Comparison of ENCODE assay signal across 16 cellular contexts in genomic region chr14:68441532-68441931, GRCh38.
DNase-seq lines count a peak whose midpoint lies in the region; ATAC-seq and TF ChIP-seq lines count a peak whose summit lies in the region.
"Had no signal": no experiment of that assay in that cellular context is flagged by ENCODE, and none has a peak within 500 bp of the region (broad histone marks: within the 10 kb centered on the region; RNA-seq: fewer than 3 reads in every experiment).

No MANE protein-coding gene starts in this region.

- peaks cover 38 to 51% (median 49%) of the 10 kb centered on the region in 10 experiments for H3K4me1 ChIP-seq in BLaER1 treated with 17β-estradiol and CSF1 and Interleukin-3, amounts not matched to agents 10 nM and 100 nM
- peaks cover 30 to 49% of the 10 kb centered on the region in 2 experiments for H3K4me1 ChIP-seq in HCT116 (ENCODE audit: control insufficient read depth in 1 of 2, insufficient read depth in 2 of 2, low read length in 2 of 2)

- peaks cover 4% of the 10 kb centered on the region for H3K36me3 Mint-ChIP-seq in activated CD4-positive, alpha-beta T cell treated with anti-CD3 and anti-CD28 coated beads, Interleukin-2, amount 10 ng/mL, durations not matched to agents 24 days and 14 days (ENCODE audit: low read depth)
- H3K36me3 Mint-ChIP-seq: CD8-positive, alpha-beta T cell had no signal

- POLR2A ChIA-PET in HCT116 (lab: Charles Lee): no interaction called here

- intact Hi-C loops in HCT116 (cut with micrococcal nuclease): no loop called here
- intact Hi-C loops in activated CD4-positive, alpha-beta T cell treated with anti-CD3 and anti-CD28 coated beads, Interleukin-2, amount 10 ng/mL, durations not matched to agents 24 days and 14 days (cut with micrococcal nuclease): no loop called here

- no peaks in the 10 kb centered on the region for H3K9me2 ChIP-seq in HCT116 (ENCODE audit: insufficient read depth)

- no TSS peak for BruUV-seq in HCT116 (replicated peaks; lab: Mats Ljungman, UMichigan)

- H3K79me2 ChIP-seq in HCT116 (ENCODE audit: insufficient read depth, low read length): no peaks in the 10 kb centered on the region

- no peak for DNase-seq in HCT116 (ENCODE audit: low read depth, low spot score)
- peak; percentile 44 for DNase-seq in fibroblast of peridontal ligament (ENCODE audit: extremely low read depth)
- no peak for DNase-seq in middle frontal gyrus (ENCODE audit: extremely low spot score, low spot score)
- no peak for DNase-seq in activated CD4-positive, alpha-beta T cell treated with anti-CD3 and anti-CD28 coated beads, Interleukin-2, amount 10 ng/mL, durations not matched to agents 24 days and 14 days
- no peak for DNase-seq in GM13976 (ENCODE audit: low spot score)
- DNase-seq in NCI-H1417 (lab: John Stamatoyannopoulos, UW): no peak
- DNase-seq: ACHN; AML-193; Calu3; CD8-positive, alpha-beta T cell; DMS79 treated with DMSO at 0.1 percent for 48 hours; GOT3; H7 had no signal

- in situ Hi-C loops in GM13976 (cut with MboI; ENCODE audit: low sequenced_read_pairs, unreplicated experiment): no loop called here

- TF ChIP-seq CTCF in HCT116 (IDR thresholded peaks at IDR 0.05 in 2 of 3, conservative IDR thresholded peaks at IDR 0.05 in 1 of 3; ENCODE audit: borderline replicate concordance in 1 of 3, insufficient read depth in 1 of 3, low read depth in 2 of 3, low read length in 2 of 3) (no peak), GM13976 (IDR thresholded peaks at IDR 0.05; ENCODE audit: borderline replicate concordance, control extremely low read depth, extremely low read depth, insufficient read depth, missing control alignments) (no peak)

- ATAC-seq in HCT116: no peak
- peak; percentile 44 for ATAC-seq in SK-N-SH treated with all-trans-retinoic acid at 6 μM for 48 hours
- ATAC-seq: CD8-positive, alpha-beta T cell had no signal

- no peak for TF ChIP-seq POLR2A in HCT116 (IDR thresholded peaks at IDR 0.05; ENCODE audit: borderline replicate concordance, extremely low read depth, insufficient read depth, insufficient read length)

- H3K9me3 Mint-ChIP-seq in activated CD4-positive, alpha-beta T cell treated with anti-CD3 and anti-CD28 coated beads, Interleukin-2, amount 10 ng/mL, durations not matched to agents 24 days and 14 days: peaks cover 22% of the 10 kb centered on the region
- H3K9me3 Mint-ChIP-seq: CD8-positive, alpha-beta T cell had no signal

- H3K36me3 ChIP-seq in BLaER1 treated with 17β-estradiol and CSF1 and Interleukin-3, amounts not matched to agents 10 nM and 100 nM: peaks cover 0 to 9% (median 0%) of the 10 kb centered on the region in 11 experiments; a peak in 1 of 22 replicates
- no peaks in the 10 kb centered on the region for H3K36me3 ChIP-seq in HCT116 (ENCODE audit: control insufficient read depth in 1 of 2, insufficient read depth in 2 of 2, low read length in 2 of 2)

- no peak overlapping the region for H3K4me3 Mint-ChIP-seq in activated CD4-positive, alpha-beta T cell treated with anti-CD3 and anti-CD28 coated beads, Interleukin-2, amount 10 ng/mL, durations not matched to agents 24 days and 14 days
- H3K4me3 Mint-ChIP-seq: CD8-positive, alpha-beta T cell had no signal

- H3K4me1 Mint-ChIP-seq in activated CD4-positive, alpha-beta T cell treated with anti-CD3 and anti-CD28 coated beads, Interleukin-2, amount 10 ng/mL, durations not matched to agents 24 days and 14 days: no peaks in the 10 kb centered on the region

- CTCF ChIA-PET in HCT116 (lab: Charles Lee): no interaction called here

- RAD21 ChIA-PET in HCT116 (lab: Charles Lee; ENCODE audit: low non-redundant PET in 1 of 2, low total read pairs in 2 of 2, uncharacterized antibody in 2 of 2, unreplicated experiment in 2 of 2): no interaction called here

- H3K9me3 ChIP-seq in BLaER1 treated with 17β-estradiol and CSF1 and Interleukin-3, amounts not matched to agents 10 nM and 100 nM (replicated peaks in 1 of 11): peaks cover 6 to 42% (median 35%) of the 10 kb centered on the region in 11 experiments; a peak in 21 of 22 replicates
- H3K9me3 ChIP-seq in HCT116 (ENCODE audit: control insufficient read depth in 1 of 2, insufficient read depth in 1 of 2, low read depth in 1 of 2, low read length in 2 of 2): no peaks in the 10 kb centered on the region

- no peak overlapping the region for H3K27ac Mint-ChIP-seq in activated CD4-positive, alpha-beta T cell treated with anti-CD3 and anti-CD28 coated beads, Interleukin-2, amount 10 ng/mL, durations not matched to agents 24 days and 14 days
- H3K27ac Mint-ChIP-seq: CD8-positive, alpha-beta T cell had no signal

- H3K4me3 ChIP-seq in BLaER1 treated with 17β-estradiol and CSF1 and Interleukin-3, amounts not matched to agents 10 nM and 100 nM: no peak overlapping the region
- H3K4me3 ChIP-seq in HCT116 (replicated peaks in 1 of 2; ENCODE audit: low read depth in 1 of 2, low read length in 2 of 2): no peak overlapping the region

- TF ChIP-seq RAD21 in HCT116 (IDR thresholded peaks at IDR 0.05; ENCODE audit: low read depth): no peak

- no peak overlapping the region for H2AFZ ChIP-seq in HCT116 (ENCODE audit: low read depth, low read length, poor library complexity, severe bottlenecking)

- H3K27me3 ChIP-seq in BLaER1 treated with 17β-estradiol and CSF1 and Interleukin-3, amounts not matched to agents 10 nM and 100 nM: no peaks in the 10 kb centered on the region
- H3K27me3 ChIP-seq in HCT116 (ENCODE audit: insufficient read depth, low read length): no peaks in the 10 kb centered on the region

- peak overlapping the region in 6 of 11 experiments; percentile 7 to 97 (median 38); a peak in 10 of 22 replicates for H3K4me2 ChIP-seq in BLaER1 treated with 17β-estradiol and CSF1 and Interleukin-3, amounts not matched to agents 10 nM and 100 nM
- no peak overlapping the region for H3K4me2 ChIP-seq in HCT116 (ENCODE audit: low read length)
- H3K4me2 ChIP-seq: KMS-11 had no signal

- H3K27me3 Mint-ChIP-seq in activated CD4-positive, alpha-beta T cell treated with anti-CD3 and anti-CD28 coated beads, Interleukin-2, amount 10 ng/mL, durations not matched to agents 24 days and 14 days: no peaks in the 10 kb centered on the region

- 0 out of 22 replicates have a peak overlapping the region, but pooled peaks of 2 of the 11 experiments have one; percentile 1 to 98 for H3K27ac ChIP-seq in BLaER1 treated with 17β-estradiol and CSF1 and Interleukin-3, amounts not matched to agents 10 nM and 100 nM
- peak overlapping the region; percentile 54; the same call in 1 of the 2 replicates for H3K27ac ChIP-seq in HCT116 (ENCODE audit: low read depth, low read length)
- H3K27ac ChIP-seq: KMS-11 had no signal

- no peak overlapping the region for H3K9ac ChIP-seq in BLaER1 treated with 17β-estradiol and CSF1 and Interleukin-3, amounts not matched to agents 10 nM and 100 nM
- no peak overlapping the region for H3K9ac ChIP-seq in HCT116 (ENCODE audit: low read length)
- H3K9ac ChIP-seq: KMS-11 had no signal

- no peaks in the 10 kb centered on the region for H4K20me1 ChIP-seq in BLaER1 treated with 17β-estradiol and CSF1 and Interleukin-3, amounts not matched to agents 10 nM and 100 nM
- H4K20me1 ChIP-seq in HCT116 (ENCODE audit: insufficient read depth): no peaks in the 10 kb centered on the region

TF ChIP-seq in HCT116, 20 proteins besides CTCF, POLR2A, EP300 and RAD21:
- TF ChIP-seq MAX (IDR thresholded peaks at IDR 0.05): no peak
TF ChIP-seq in HCT116: peak in this region for 0.

TF ChIP-seq in SK-N-SH treated with all-trans-retinoic acid at 6 μM for 48 hours, 23 proteins besides CTCF, POLR2A, EP300 and RAD21 (continues in another document):
- TF ChIP-seq ESRRG (CRISPR knock-in tag; IDR thresholded peaks at IDR 0.05) (no peak), BACH2 (CRISPR knock-in tag; IDR thresholded peaks at IDR 0.05; ENCODE audit: borderline replicate concordance) (no peak), ZNF8 (CRISPR knock-in tag; IDR thresholded peaks at IDR 0.05) (no peak), PPARA (CRISPR knock-in tag; IDR thresholded peaks at IDR 0.05; ENCODE audit: borderline replicate concordance) (no peak), ZC3H10 (CRISPR knock-in tag; IDR thresholded peaks at IDR 0.05) (no peak), TCF4 (CRISPR knock-in tag; IDR thresholded peaks at IDR 0.05; ENCODE audit: borderline replicate concordance) (no peak), ZNF565 (CRISPR knock-in tag; conservative IDR thresholded peaks at IDR 0.05; ENCODE audit: low read depth) (no peak), SNAI2 (CRISPR knock-in tag; IDR thresholded peaks at IDR 0.05) (no peak), RARB (CRISPR knock-in tag; IDR thresholded peaks at IDR 0.05) (no peak), TOX (CRISPR knock-in tag; IDR thresholded peaks at IDR 0.05; ENCODE audit: borderline replicate concordance) (no peak), ARNTL (CRISPR knock-in tag; IDR thresholded peaks at IDR 0.05; ENCODE audit: borderline replicate concordance, low read depth) (no peak), ZFP3 (CRISPR knock-in tag; IDR thresholded peaks at IDR 0.05) (no peak), CSDC2 (CRISPR knock-in tag; IDR thresholded peaks at IDR 0.05) (no peak), ZFP30 (CRISPR knock-in tag; IDR thresholded peaks at IDR 0.05) (no peak), ISL1 (CRISPR knock-in tag; IDR thresholded peaks at IDR 0.05) (no peak), ZNF70 (CRISPR knock-in tag; IDR thresholded peaks at IDR 0.05) (no peak), OSR1 (CRISPR knock-in tag; IDR thresholded peaks at IDR 0.05) (no peak)
- TF ChIP-seq, protein P1, sequence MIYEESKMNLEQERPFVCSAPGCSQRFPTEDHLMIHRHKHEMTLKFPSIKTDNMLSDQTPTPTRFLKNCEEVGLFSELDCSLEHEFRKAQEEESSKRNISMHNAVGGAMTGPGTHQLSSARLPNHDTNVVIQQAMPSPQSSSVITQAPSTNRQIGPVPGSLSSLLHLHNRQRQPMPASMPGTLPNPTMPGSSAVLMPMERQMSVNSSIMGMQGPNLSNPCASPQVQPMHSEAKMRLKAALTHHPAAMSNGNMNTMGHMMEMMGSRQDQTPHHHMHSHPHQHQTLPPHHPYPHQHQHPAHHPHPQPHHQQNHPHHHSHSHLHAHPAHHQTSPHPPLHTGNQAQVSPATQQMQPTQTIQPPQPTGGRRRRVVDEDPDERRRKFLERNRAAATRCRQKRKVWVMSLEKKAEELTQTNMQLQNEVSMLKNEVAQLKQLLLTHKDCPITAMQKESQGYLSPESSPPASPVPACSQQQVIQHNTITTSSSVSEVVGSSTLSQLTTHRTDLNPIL (CRISPR knock-in tag; IDR thresholded peaks at IDR 0.05; ENCODE audit: low read depth): no peak
